Comparison of ENCODE assay signal across 25 cellular contexts in genomic region chr1:245764040-245764439, GRCh38.
DNase-seq lines count a peak whose midpoint lies in the region; ATAC-seq and TF ChIP-seq lines count a peak whose summit lies in the region.
"Had no signal": no experiment of that assay in that cellular context is flagged by ENCODE, and none has a peak within 500 bp of the region (broad histone marks: within the 10 kb centered on the region; RNA-seq: fewer than 3 reads in every experiment).

No MANE protein-coding gene starts in this region.

- H3T11ph ChIP-seq in H9 (ENCODE audit: low read length), result no peak overlapping the region

- H2BK5ac ChIP-seq in H9 (ENCODE audit: insufficient read length, low read length) (no peak overlapping the region), neuronal stem cell (ENCODE audit: low read length) (no peak overlapping the region)

- no peaks in the 10 kb centered on the region for H3K23me2 ChIP-seq in H9 (ENCODE audit: insufficient read length, low read depth, low read length, poor library complexity, severe bottlenecking)

- H2AK5ac ChIP-seq in H9 (ENCODE audit: insufficient read length, low read length) (no peak overlapping the region), neuronal stem cell (ENCODE audit: low read depth, low read length) (no peak overlapping the region)

- ATAC-seq in WTC11 (peak; percentile 79), heart left ventricle (no peak)
- ATAC-seq in natural killer cell treated with Interleukin-12 subunit alpha and Interleukin-12 subunit beta and Interleukin-15 and Interleukin-18, amount 100 ng/mL, for 72 hours, result no peak
- ATAC-seq: HepG2, K562 had no signal

- no peaks in the 10 kb centered on the region for H3K9me3 ChIP-seq in H9 (ENCODE audit: control insufficient read depth, low read depth, low read length)
- no peaks in the 10 kb centered on the region for H3K9me3 ChIP-seq in neuronal stem cell (replicated peaks in 1 of 2; ENCODE audit: control insufficient read depth in 2 of 2, insufficient read depth in 1 of 2, low read depth in 1 of 2, low read length in 2 of 2)
- no peaks in the 10 kb centered on the region for H3K9me3 ChIP-seq in heart left ventricle
- H3K9me3 ChIP-seq: BLaER1, SJSA1 had no signal

- no peak overlapping the region for H3K4ac ChIP-seq in H9 (ENCODE audit: low read depth, low read length)
- H3K4ac ChIP-seq in neuronal stem cell (ENCODE audit: low read length), result no peak overlapping the region

- no peak for TF ChIP-seq CTCF in H9 (conservative IDR thresholded peaks at IDR 0.05)
- TF ChIP-seq CTCF in WTC11 (IDR thresholded peaks at IDR 0.05), result no peak
- no peak for TF ChIP-seq CTCF in heart left ventricle (IDR thresholded peaks at IDR 0.05)

- DNase-seq in H9 (no peak), WTC11 (ENCODE audit: low spot score) (no peak), iPS-NIHi11 (ENCODE audit: low spot score) (peak; percentile 29), neuronal stem cell (ENCODE audit: low spot score) (no peak), GOT3 (lab: John Stamatoyannopoulos, UW) (no peak), heart left ventricle (no peak)
- no peak for DNase-seq in activated CD4-positive, CD25-positive, alpha-beta regulatory T cell treated with anti-CD3 and anti-CD28 coated beads, Interleukin-2, amount 50 U/mL, for 72 hours
- DNase-seq in natural killer cell treated with Interleukin-12 subunit alpha and Interleukin-12 subunit beta and Interleukin-15 and Interleukin-18, amount 100 ng/mL, for 72 hours (ENCODE audit: low spot score), result no peak
- DNase-seq: CD4-positive, CD25-positive, alpha-beta regulatory T cell; DMS153; DND-41; HCEC 1CT; Kasumi-1; NCI-H1092 treated with DMSO at 0.1 percent for 48 hours; NCI-H1436; NCI-H187 treated with DMSO at 0.1 percent for 48 hours; NCI-H524; NCI-H748 treated with DMSO at 0.1 percent for 48 hours; Right ventricle myocardium superior; RPMI8226 had no signal

- H3K79me1 ChIP-seq in H9 (ENCODE audit: insufficient read depth, low read depth, low read length, poor library complexity, severe bottlenecking), result no peaks in the 10 kb centered on the region
- no peaks in the 10 kb centered on the region for H3K79me1 ChIP-seq in neuronal stem cell (ENCODE audit: low read depth, low read length)

- H3K27ac Mint-ChIP-seq in H9, result peak overlapping the region in 2 of 3 experiments; percentile 11 to 78; a peak in 2 of 7 replicates
- H3K27ac Mint-ChIP-seq in WTC11, result peak overlapping the region; percentile 63; the same call in 1 of the 2 replicates
- no peak overlapping the region for H3K27ac Mint-ChIP-seq in natural killer cell treated with Interleukin-12 subunit alpha and Interleukin-12 subunit beta and Interleukin-15 and Interleukin-18, amount 100 ng/mL, for 72 hours

- H3K9me3 Mint-ChIP-seq in H9 (no peaks in the 10 kb centered on the region), WTC11 (no peaks in the 10 kb centered on the region)
- no peaks in the 10 kb centered on the region for H3K9me3 Mint-ChIP-seq in natural killer cell treated with Interleukin-12 subunit alpha and Interleukin-12 subunit beta and Interleukin-15 and Interleukin-18, amount 100 ng/mL, for 72 hours

- H2BK12ac ChIP-seq in H9 (ENCODE audit: insufficient read length, low read depth, low read length) (no peak overlapping the region), neuronal stem cell (ENCODE audit: low read length) (no peak overlapping the region)

- H4K8ac ChIP-seq in H9 (replicated peaks; ENCODE audit: insufficient read length, low read depth, low read length) (no peak overlapping the region), neuronal stem cell (ENCODE audit: low read depth, low read length) (no peak overlapping the region)

- H4K5ac ChIP-seq in H9 (ENCODE audit: insufficient read length, low read depth, low read length), result no peak overlapping the region

- H3K4me1 Mint-ChIP-seq in H9 (peaks cover 16 to 21% of the 10 kb centered on the region in 2 experiments), WTC11 (peaks cover 23% of the 10 kb centered on the region)
- H3K4me1 Mint-ChIP-seq in natural killer cell treated with Interleukin-12 subunit alpha and Interleukin-12 subunit beta and Interleukin-15 and Interleukin-18, amount 100 ng/mL, for 72 hours (ENCODE audit: low read depth in 2 of 2), result peaks cover 14 to 17% of the 10 kb centered on the region in 2 donors
- H3K4me1 Mint-ChIP-seq: CD4-positive, CD25-positive, alpha-beta regulatory T cell had no signal

- no peak overlapping the region for H2BK20ac ChIP-seq in H9 (ENCODE audit: low read depth, low read length, poor library complexity, severe bottlenecking)

- no CpG with 5 or more reads among the region's 4 CpGs for WGBS in H9 (ENCODE audit: extremely low coverage, insufficient read length, low lambda C conversion rate)
- no CpG with 5 or more reads among the region's 4 CpGs for WGBS in neuronal stem cell (ENCODE audit: extremely low coverage in 2 of 2, insufficient read length in 2 of 2, insufficient replicate concordance in 1 of 2), 2 donors
- WGBS in heart left ventricle, 4 donors, result 80 to 85% (median 82%) methylated on average over 4 of the region's 4 CpGs

- H3K27me3 Mint-ChIP-seq in H9 (ENCODE audit: low read depth) (no peaks in the 10 kb centered on the region; the same call in 1 of the 2 replicates), WTC11 (ENCODE audit: low read depth) (no peaks in the 10 kb centered on the region)
- H3K27me3 Mint-ChIP-seq in natural killer cell treated with Interleukin-12 subunit alpha and Interleukin-12 subunit beta and Interleukin-15 and Interleukin-18, amount 100 ng/mL, for 72 hours, result no peaks in the 10 kb centered on the region
- H3K27me3 Mint-ChIP-seq: CD4-positive, CD25-positive, alpha-beta regulatory T cell had no signal

- H3K4me3 Mint-ChIP-seq in H9, result no peak overlapping the region
- no peak overlapping the region for H3K4me3 Mint-ChIP-seq in WTC11
- H3K4me3 Mint-ChIP-seq in natural killer cell treated with Interleukin-12 subunit alpha and Interleukin-12 subunit beta and Interleukin-15 and Interleukin-18, amount 100 ng/mL, for 72 hours, result no peak overlapping the region
- H3K4me3 Mint-ChIP-seq: CD4-positive, CD25-positive, alpha-beta regulatory T cell had no signal

- H3K4me3 ChIP-seq in neuronal stem cell (ENCODE audit: low read length in 2 of 2) (no peak overlapping the region), heart left ventricle (no peak overlapping the region)
- H3K4me3 ChIP-seq: BLaER1, K562, SJSA1 had no signal

- H4K91ac ChIP-seq in H9 (ENCODE audit: insufficient read length, low read depth, low read length) (no peak overlapping the region), neuronal stem cell (ENCODE audit: low read depth, low read length, poor library complexity) (no peak overlapping the region)

- H3K18ac ChIP-seq in H9 (ENCODE audit: insufficient read length, low read depth, low read length) (no peak overlapping the region), neuronal stem cell (ENCODE audit: low read length) (no peak overlapping the region)

- intact Hi-C loops in heart left ventricle (cut with DNase I), result no loop called here

- CTCF ChIA-PET in WTC11 (lab: Charles Lee), result interaction anchor here (0.5 to 1.8 kb wide), 6 partner anchors 31 to 597 kb away, joined by 3 to 6 read pairs (median 3); no protein-coding TSS in a partner anchor

- H3K4me2 ChIP-seq in H9 (ENCODE audit: insufficient read depth, insufficient read length, low read length) (no peak overlapping the region), neuronal stem cell (ENCODE audit: insufficient read depth, low read length, poor library complexity, severe bottlenecking) (no peak overlapping the region)
- H3K4me2 ChIP-seq: BLaER1 had no signal

- H3K27ac ChIP-seq in H9 (ENCODE audit: insufficient read length, low read depth, low read length), result no peak overlapping the region
- no peak overlapping the region for H3K27ac ChIP-seq in neuronal stem cell (replicated peaks; ENCODE audit: low read length)
- no peak overlapping the region for H3K27ac ChIP-seq in heart left ventricle
- H3K27ac ChIP-seq: BLaER1, HL-60, SJSA1 had no signal

- H2BK120ac ChIP-seq in H9 (ENCODE audit: low read depth, low read length, poor library complexity, severe bottlenecking), result no peak overlapping the region
- no peak overlapping the region for H2BK120ac ChIP-seq in neuronal stem cell (ENCODE audit: low read depth, low read length)

- TF ChIP-seq POLR2A in heart left ventricle (IDR thresholded peaks at IDR 0.05), result no peak

- H3K9ac ChIP-seq in H9 (ENCODE audit: extremely low read depth, insufficient read length, low read length) (no peak overlapping the region), neuronal stem cell (ENCODE audit: low read depth, low read length, poor library complexity) (no peak overlapping the region)
- H3K9ac ChIP-seq: BLaER1 had no signal

- H4K20me1 ChIP-seq in H9 (ENCODE audit: control insufficient read depth, insufficient read depth, insufficient read length), result no peaks in the 10 kb centered on the region
- H4K20me1 ChIP-seq: BLaER1 had no signal

- no peaks in the 10 kb centered on the region; a peak in 1 of 7 replicates for H3K36me3 Mint-ChIP-seq in H9 (ENCODE audit: insufficient read depth in 1 of 3, low read depth in 3 of 3)
- no peaks in the 10 kb centered on the region for H3K36me3 Mint-ChIP-seq in WTC11
- H3K36me3 Mint-ChIP-seq in natural killer cell treated with Interleukin-12 subunit alpha and Interleukin-12 subunit beta and Interleukin-15 and Interleukin-18, amount 100 ng/mL, for 72 hours, result no peaks in the 10 kb centered on the region

- H3K56ac ChIP-seq in H9 (ENCODE audit: insufficient read length, low read depth, low read length), result no peak overlapping the region

- H3K14ac ChIP-seq in H9 (ENCODE audit: insufficient read depth, low read length) (no peak overlapping the region), neuronal stem cell (ENCODE audit: low read length) (no peak overlapping the region)

- H3K27me3 ChIP-seq in H9 (ENCODE audit: insufficient read depth, low read length) (no peaks in the 10 kb centered on the region), neuronal stem cell (ENCODE audit: control insufficient read depth in 3 of 3, insufficient read depth in 3 of 3, low read depth in 1 of 3, low read length in 3 of 3) (no peaks in the 10 kb centered on the region), heart left ventricle (no peaks in the 10 kb centered on the region)
- H3K27me3 ChIP-seq: BLaER1, SJSA1 had no signal

- H3K23ac ChIP-seq in H9 (ENCODE audit: insufficient read length, low read depth, low read length) (no peak overlapping the region), neuronal stem cell (ENCODE audit: low read depth, low read length, poor library complexity) (no peak overlapping the region)

- H3K36me3 ChIP-seq in neuronal stem cell (replicated peaks in 1 of 2; ENCODE audit: control insufficient read depth in 2 of 2, insufficient read depth in 2 of 2, low read length in 2 of 2) (no peaks in the 10 kb centered on the region), heart left ventricle (no peaks in the 10 kb centered on the region)
- H3K36me3 ChIP-seq: SJSA1 had no signal

- POLR2A ChIA-PET in WTC11 (lab: Charles Lee), result interaction anchor here (1.0 to 1.1 kb wide), 2 partner anchors 13 to 33 kb away, joined by 3 read pairs; no protein-coding TSS in a partner anchor

- H2AFZ ChIP-seq in H9 (ENCODE audit: low read length), result no peak overlapping the region
- H2AFZ ChIP-seq in neuronal stem cell (ENCODE audit: low read length), result peak overlapping the region; percentile 8

- no peaks in the 10 kb centered on the region for H3K79me2 ChIP-seq in H9 (ENCODE audit: insufficient read depth, low read length)

- H2BK15ac ChIP-seq in H9 (ENCODE audit: low read depth, low read length) (no peak overlapping the region), neuronal stem cell (ENCODE audit: low read length) (no peak overlapping the region)

- H3K4me1 ChIP-seq in H9 (ENCODE audit: insufficient read depth, low read length), result no peaks in the 10 kb centered on the region
- H3K4me1 ChIP-seq in neuronal stem cell (ENCODE audit: control insufficient read depth in 2 of 2, insufficient read depth in 1 of 2, low read depth in 1 of 2, low read length in 2 of 2), result peaks cover 6 to 10% of the 10 kb centered on the region in 2 donors
- H3K4me1 ChIP-seq in heart left ventricle, result no peaks in the 10 kb centered on the region
- H3K4me1 ChIP-seq: BLaER1 had no signal

Comparison
In these comparisons a context has a peak if more than half of its experiments do, and no peak if none do; other contexts are left out.
1. H3K27ac Mint-ChIP-seq: peak in H9 (2 of 3) and WTC11 (single experiment); none in natural killer cell treated with Interleukin-12 subunit alpha and Interleukin-12 subunit beta and Interleukin-15 and Interleukin-18, amount 100 ng/mL, for 72 hours (0 of 2).